Comparison of ENCODE assay signal across 26 cellular contexts in genomic region chr6:27556406-27556805, GRCh38.
"Had no signal": no experiment of that assay in that cellular context is flagged by ENCODE, and none has a peak within 500 bp of the region (broad histone marks: within the 10 kb centered on the region; RNA-seq: fewer than 3 reads in every experiment).

No MANE protein-coding gene starts in this region.

- FAIRE-seq: TTC549 had no signal

- H3K4me1 ChIP-seq: Peyer's patch had no signal

- ATAC-seq: activated T-cell treated with anti-CD3 and anti-CD28 coated beads, Interleukin-2, amount 50 U/mL, for 4 hours; T-cell had no signal

- H3K27ac ChIP-seq: brain microvascular endothelial cell, cardiac muscle cell, Peyer's patch, RWPE1, SK-N-MC had no signal

- H3K4me3 Mint-ChIP-seq: activated CD4-positive, alpha-beta memory T cell treated with anti-CD3 and anti-CD28 coated beads for 36 hours; activated CD4-positive, alpha-beta T cell treated with anti-CD3 and anti-CD28 coated beads, Interleukin-2, amount 10 ng/mL, durations not matched to agents 7 days and 5 days; activated naive CD4-positive, alpha-beta T cell treated with anti-CD3 and anti-CD28 coated beads for 36 hours; activated naive CD8-positive, alpha-beta T cell; activated T-cell treated with anti-CD3 and anti-CD28 coated beads, Interleukin-2, amount 50 U/mL, for 4 hours; T-cell had no signal

- H3K36me3 ChIP-seq: brain microvascular endothelial cell, cardiac muscle cell, Peyer's patch had no signal

- DNase-seq: activated CD4-positive, alpha-beta memory T cell treated with anti-CD3 and anti-CD28 coated beads for 36 hours; activated CD4-positive, alpha-beta T cell treated with anti-CD3 and anti-CD28 coated beads, Interleukin-2, amount 10 ng/mL, durations not matched to agents 7 days and 5 days; activated CD4-positive, CD25-positive, alpha-beta regulatory T cell; activated CD8-positive, alpha-beta memory T cell treated with anti-CD3 and anti-CD28 coated beads for 24 hours; activated effector memory CD4-positive, alpha-beta T cell treated with anti-CD3 and anti-CD28 coated beads, Interleukin-2, amount 50 U/mL, for 16 hours; activated naive CD4-positive, alpha-beta T cell treated with anti-CD3 and anti-CD28 coated beads for 36 hours; activated T-cell treated with anti-CD3 and anti-CD28 coated beads, Interleukin-2, amount 50 U/mL, for 4 hours; amygdala; brain microvascular endothelial cell; Kasumi-1; NCI-H1092; NCI-H1417; NCI-H1930; NCI-H2171 treated with DMSO at 0.1 percent for 48 hours; NCI-H226; NCI-H526; Peyer's patch; SHP77 treated with DMSO at 0.1 percent for 48 hours; T-cell; T-helper 2 cell; T1000 had no signal

- H3K9me3 Mint-ChIP-seq: activated CD4-positive, alpha-beta memory T cell treated with anti-CD3 and anti-CD28 coated beads for 36 hours; activated T-cell treated with anti-CD3 and anti-CD28 coated beads, Interleukin-2, amount 50 U/mL, for 4 hours had no signal

- H3K4me3 ChIP-seq: cardiac muscle cell, Peyer's patch, SK-N-MC had no signal

- H3K27ac Mint-ChIP-seq: activated CD4-positive, alpha-beta memory T cell treated with anti-CD3 and anti-CD28 coated beads for 36 hours; activated CD4-positive, alpha-beta T cell treated with anti-CD3 and anti-CD28 coated beads, Interleukin-2, amount 10 ng/mL, durations not matched to agents 7 days and 5 days; activated naive CD4-positive, alpha-beta T cell treated with anti-CD3 and anti-CD28 coated beads for 36 hours; activated naive CD8-positive, alpha-beta T cell; T-cell had no signal
